15 cellular contexts compared by ENCODE assay signal in genomic region chr19:40278361-40279045, GRCh38. TPM values are rescaled to one million over a fixed set of nuclear protein-coding genes. Genes with fewer than 3 reads are reported as not detected.
DNase-seq lines count a peak whose midpoint lies in the region; ATAC-seq and TF ChIP-seq lines count a peak whose summit lies in the region.
"Had no signal": no experiment of that assay in that cellular context is flagged by ENCODE, and none has a peak within 500 bp of the region (broad histone marks: within the 10 kb centered on the region; RNA-seq: fewer than 3 reads in every experiment).

No MANE protein-coding gene starts in this region.

- no peak overlapping the region for H3K9ac ChIP-seq in endodermal cell (ENCODE audit: extremely low read depth, low read length, poor library complexity, severe bottlenecking)

- no peaks in the 10 kb centered on the region for H3K9me3 Mint-ChIP-seq in activated CD4-positive, alpha-beta T cell treated with anti-CD3 and anti-CD28 coated beads for 36 hours (ENCODE audit: low read depth)
- no peaks in the 10 kb centered on the region for H3K9me3 Mint-ChIP-seq in activated CD4-positive, alpha-beta T cell treated with anti-CD3 and anti-CD28 coated beads, Interleukin-2, amount 10 ng/mL, durations not matched to agents 24 days and 14 days
- H3K9me3 Mint-ChIP-seq in endodermal cell (no peaks in the 10 kb centered on the region), natural killer cell (no peaks in the 10 kb centered on the region)
- H3K9me3 Mint-ChIP-seq: activated naive CD4-positive, alpha-beta T cell treated with anti-CD3 and anti-CD28 coated beads, Interleukin-2, amount 10 ng/mL, durations not matched to agents 7 days and 5 days had no signal

- H3K36me3 ChIP-seq in endodermal cell (ENCODE audit: control insufficient read depth, insufficient read depth, low read length): peaks cover 10% of the 10 kb centered on the region
- H3K36me3 ChIP-seq in thoracic aorta: no peaks in the 10 kb centered on the region

- intact Hi-C loops in activated CD4-positive, alpha-beta T cell treated with anti-CD3 and anti-CD28 coated beads for 36 hours (cut with DNase I, micrococcal nuclease): no loop called here
- intact Hi-C loops in activated CD4-positive, alpha-beta T cell treated with anti-CD3 and anti-CD28 coated beads, Interleukin-2, amount 10 ng/mL, durations not matched to agents 24 days and 14 days (cut with micrococcal nuclease): no loop called here
- intact Hi-C loops in natural killer cell (cut with micrococcal nuclease): no loop called here

- H3K27ac ChIP-seq in endodermal cell (ENCODE audit: low read depth, low read length) (no peak overlapping the region), thoracic aorta (peak overlapping the region in 1 of 2 donors; percentile 28)
- H3K27ac ChIP-seq: 22Rv1, SJSA1 had no signal

- H3K9me3 ChIP-seq in endodermal cell (ENCODE audit: control insufficient read depth, low read length) (no peaks in the 10 kb centered on the region), thoracic aorta (no peaks in the 10 kb centered on the region)
- H3K9me3 ChIP-seq: SJSA1 had no signal

- ATAC-seq in activated CD4-positive, alpha-beta T cell treated with anti-CD3 and anti-CD28 coated beads for 36 hours: no peak
- ATAC-seq in natural killer cell (no peak), thoracic aorta (ENCODE audit: insufficient number of reproducible peaks, low FRiP score, low read depth) (no peak), GM18517 (IDR thresholded peaks at IDR 0.05; ENCODE audit: unreplicated experiment) (no peak)

- no peaks in the 10 kb centered on the region for H3K27me3 Mint-ChIP-seq in activated CD4-positive, alpha-beta T cell treated with anti-CD3 and anti-CD28 coated beads for 36 hours
- H3K27me3 Mint-ChIP-seq in activated CD4-positive, alpha-beta T cell treated with anti-CD3 and anti-CD28 coated beads, Interleukin-2, amount 10 ng/mL, durations not matched to agents 24 days and 14 days: no peaks in the 10 kb centered on the region
- no peaks in the 10 kb centered on the region for H3K27me3 Mint-ChIP-seq in endodermal cell (ENCODE audit: insufficient read depth)
- no peaks in the 10 kb centered on the region for H3K27me3 Mint-ChIP-seq in natural killer cell (ENCODE audit: low read depth in 2 of 2)
- H3K27me3 Mint-ChIP-seq: activated naive CD4-positive, alpha-beta T cell treated with anti-CD3 and anti-CD28 coated beads, Interleukin-2, amount 10 ng/mL, durations not matched to agents 7 days and 5 days had no signal

- POLR2A ChIA-PET in activated CD4-positive, alpha-beta T cell treated with anti-CD3 and anti-CD28 coated beads for 36 hours (lab: Charles Lee): interaction anchor here (0.6 kb wide), 3 partner anchors 27 to 308 kb away, joined by 3 to 5 read pairs (median 3); no protein-coding TSS in a partner anchor

- H3K4me3 ChIP-seq in endodermal cell (ENCODE audit: low read length): no peak overlapping the region
- peak overlapping the region; percentile 38 for H3K4me3 ChIP-seq in thoracic aorta
- H3K4me3 ChIP-seq: SJSA1 had no signal

- H3K4me1 ChIP-seq in endodermal cell (ENCODE audit: control insufficient read depth, insufficient read depth, low read length) (peaks cover 5% of the 10 kb centered on the region), thoracic aorta (ENCODE audit: control insufficient read depth in 1 of 2, low read depth in 2 of 2) (peaks cover 20 to 69% of the 10 kb centered on the region in 2 donors)

- DNase-seq in activated CD4-positive, alpha-beta T cell treated with anti-CD3 and anti-CD28 coated beads for 36 hours: no peak
- DNase-seq in activated CD4-positive, alpha-beta T cell treated with anti-CD3 and anti-CD28 coated beads, Interleukin-2, amount 10 ng/mL, durations not matched to agents 24 days and 14 days: no peak
- DNase-seq in endodermal cell (no peak), natural killer cell (no peak), thoracic aorta (ENCODE audit: low spot score) (no peak)
- DNase-seq in central memory CD4-positive, alpha-beta T cell: no peak
- DNase-seq in stimulated activated CD4-positive, alpha-beta T cell treated with anti-CD3 and anti-CD28 coated beads, Interleukin-4, amount 100 ng/mL, for 24 hours: no peak
- DNase-seq: activated CD4-positive, alpha-beta T cell treated with anti-CD3 and anti-CD28 coated beads for 1 hour; activated naive CD4-positive, alpha-beta T cell treated with anti-CD3 and anti-CD28 coated beads, Interleukin-2, amount 10 ng/mL, durations not matched to agents 7 days and 5 days; effector CD8-positive, alpha-beta T cell; H7 had no signal

- H3K36me3 Mint-ChIP-seq in activated CD4-positive, alpha-beta T cell treated with anti-CD3 and anti-CD28 coated beads for 36 hours (ENCODE audit: low read depth): peaks cover 5% of the 10 kb centered on the region
- peaks cover 13% of the 10 kb centered on the region for H3K36me3 Mint-ChIP-seq in activated CD4-positive, alpha-beta T cell treated with anti-CD3 and anti-CD28 coated beads, Interleukin-2, amount 10 ng/mL, durations not matched to agents 24 days and 14 days (ENCODE audit: low read depth)
- no peaks in the 10 kb centered on the region for H3K36me3 Mint-ChIP-seq in endodermal cell (ENCODE audit: low read depth)
- H3K36me3 Mint-ChIP-seq in natural killer cell: no peaks in the 10 kb centered on the region

- H3K27ac Mint-ChIP-seq in activated CD4-positive, alpha-beta T cell treated with anti-CD3 and anti-CD28 coated beads for 36 hours: peak overlapping the region; percentile 33
- no peak overlapping the region for H3K27ac Mint-ChIP-seq in activated CD4-positive, alpha-beta T cell treated with anti-CD3 and anti-CD28 coated beads, Interleukin-2, amount 10 ng/mL, durations not matched to agents 24 days and 14 days
- H3K27ac Mint-ChIP-seq in endodermal cell (peak overlapping the region; percentile 52), natural killer cell (peak overlapping the region; percentile 99)
- H3K27ac Mint-ChIP-seq: activated naive CD4-positive, alpha-beta T cell treated with anti-CD3 and anti-CD28 coated beads, Interleukin-2, amount 10 ng/mL, durations not matched to agents 7 days and 5 days had no signal

- peaks cover 77% of the 10 kb centered on the region for H3K4me1 Mint-ChIP-seq in activated CD4-positive, alpha-beta T cell treated with anti-CD3 and anti-CD28 coated beads for 36 hours
- peaks cover 53% of the 10 kb centered on the region for H3K4me1 Mint-ChIP-seq in activated CD4-positive, alpha-beta T cell treated with anti-CD3 and anti-CD28 coated beads, Interleukin-2, amount 10 ng/mL, durations not matched to agents 24 days and 14 days
- H3K4me1 Mint-ChIP-seq in endodermal cell (peaks cover 45% of the 10 kb centered on the region), natural killer cell (peaks cover 51 to 80% of the 10 kb centered on the region in 2 donors)

- WGBS in endodermal cell (ENCODE audit: insufficient coverage in 1 of 2, insufficient read length in 1 of 2), 2 experiments: 94 to 97% methylated on average over 9 to 16 of the region's 16 CpGs

- no peak overlapping the region for H3K4me3 Mint-ChIP-seq in activated CD4-positive, alpha-beta T cell treated with anti-CD3 and anti-CD28 coated beads for 36 hours
- H3K4me3 Mint-ChIP-seq in activated CD4-positive, alpha-beta T cell treated with anti-CD3 and anti-CD28 coated beads, Interleukin-2, amount 10 ng/mL, durations not matched to agents 24 days and 14 days: no peak overlapping the region
- H3K4me3 Mint-ChIP-seq in endodermal cell (no peak overlapping the region), natural killer cell (peak overlapping the region; percentile 17)
- H3K4me3 Mint-ChIP-seq: activated naive CD4-positive, alpha-beta T cell treated with anti-CD3 and anti-CD28 coated beads, Interleukin-2, amount 10 ng/mL, durations not matched to agents 7 days and 5 days had no signal

- CTCF ChIA-PET in activated CD4-positive, alpha-beta T cell treated with anti-CD3 and anti-CD28 coated beads for 36 hours (lab: Charles Lee): interaction anchor here (0.6 to 1.2 kb wide), 3 partner anchors 8 to 145 kb away, joined by 3 to 4 read pairs (median 3); no protein-coding TSS in a partner anchor

- H3K27me3 ChIP-seq in endodermal cell (ENCODE audit: control insufficient read depth, insufficient read depth, low read length, poor library complexity, severe bottlenecking) (no peaks in the 10 kb centered on the region), thoracic aorta (replicated peaks; ENCODE audit: insufficient read depth) (no peaks in the 10 kb centered on the region)
- H3K27me3 ChIP-seq: SJSA1 had no signal

- TF ChIP-seq CTCF in endodermal cell (conservative IDR thresholded peaks at IDR 0.05): no peak
- no peak for TF ChIP-seq CTCF in natural killer cell (IDR thresholded peaks at IDR 0.05)
- TF ChIP-seq CTCF in thoracic aorta (IDR thresholded peaks at IDR 0.05): no peak

RNA-seq across cellular contexts. Expression of gene AKT2, which starts 6.6 kb away (rescaled TPM):
- total RNA-seq in activated CD4-positive, alpha-beta T cell treated with anti-CD3 and anti-CD28 coated beads for 36 hours: 100 to 1,000 TPM; 142 to 148 TPM
- 160 and 163 TPM in 2 replicates for total RNA-seq in activated CD4-positive, alpha-beta T cell treated with anti-CD3 and anti-CD28 coated beads, Interleukin-2, amount 10 ng/mL, durations not matched to agents 24 days and 14 days
- total RNA-seq in endodermal cell (100 to 1,000 TPM; 190 to 208 TPM), natural killer cell (100 to 1,000 TPM; 234 to 292 (median 261) TPM), thoracic aorta (100 to 1,000 TPM in 1 of 2 donors, 10 to 100 TPM in 1; 94.5 to 138 TPM)
- polyA plus RNA-seq in endodermal cell (2013, experiment 1 of 2): 107 TPM
- 99.8 TPM for polyA plus RNA-seq in endodermal cell (2013, experiment 2 of 2)

RNA-seq across cellular contexts. Expression of gene CCNP, which starts 52.0 kb away (rescaled TPM):
- under 1 TPM in 1 of 2 experiments, not detected in 1; 0.12 TPM for total RNA-seq in activated CD4-positive, alpha-beta T cell treated with anti-CD3 and anti-CD28 coated beads for 36 hours
- total RNA-seq in activated CD4-positive, alpha-beta T cell treated with anti-CD3 and anti-CD28 coated beads, Interleukin-2, amount 10 ng/mL, durations not matched to agents 24 days and 14 days: 0.19 and 0.28 TPM in 2 replicates
- total RNA-seq in endodermal cell (1 to 10 TPM in 1 of 2 donors, under 1 TPM in 1; 0.73 to 1.4 TPM), natural killer cell (1 to 10 TPM; 1.2 to 1.8 (median 1.2) TPM), thoracic aorta (1 to 10 TPM in 1 of 2 donors, not detected in 1; 1.6 TPM)
- polyA plus RNA-seq in endodermal cell (2013, experiment 1 of 2): 0.21 TPM
- 0.41 TPM for polyA plus RNA-seq in endodermal cell (2013, experiment 2 of 2)
- total RNA-seq: M059J, SJSA1 had no signal
